ENCODE assay signal across 20 cellular contexts in the genomic region with DNA sequence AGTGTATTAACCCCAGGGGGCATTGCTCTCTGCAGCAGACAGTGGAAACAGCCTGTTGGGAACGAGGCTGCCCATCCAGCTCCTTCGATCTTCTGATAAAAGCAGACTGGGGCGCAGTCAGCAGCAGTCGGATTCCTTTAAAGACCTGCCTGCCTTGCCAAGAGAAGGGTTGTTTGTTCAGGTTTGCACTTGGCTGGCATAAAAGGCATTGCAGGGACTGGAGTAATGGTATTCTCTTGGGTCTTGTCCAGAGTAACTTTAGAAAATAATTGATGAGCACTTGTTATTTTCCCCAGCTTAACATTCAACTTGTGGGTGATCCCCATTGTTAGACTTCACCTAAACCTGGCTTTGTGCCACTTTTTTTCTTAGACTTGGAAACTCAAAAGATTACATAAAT.
"Had no signal": no experiment of that assay in that cellular context is flagged by ENCODE, and none has a peak within 500 bp of the region (broad histone marks: within the 10 kb centered on the region; RNA-seq: fewer than 3 reads in every experiment).

No MANE protein-coding gene starts in this region.

- H3K9me3 ChIP-seq: breast epithelium, gastroesophageal sphincter, heart right ventricle, lower lobe of right lung, tibial nerve, uterus had no signal

- H3K36me3 ChIP-seq: breast epithelium, gastroesophageal sphincter, heart right ventricle, lower lobe of right lung, tibial nerve, uterus had no signal

- H3K27me3 ChIP-seq: breast epithelium, heart right ventricle, tibial nerve, uterus had no signal

- H3K4me3 ChIP-seq: breast epithelium, gastroesophageal sphincter, heart right ventricle, lower lobe of right lung, tibial nerve, uterus had no signal

- H3K27ac ChIP-seq: breast epithelium, gastroesophageal sphincter, heart right ventricle, lower lobe of right lung, tibial nerve, uterus had no signal

- FAIRE-seq: endometrium, TTC549 had no signal

- H3K4me1 ChIP-seq: breast epithelium, gastroesophageal sphincter, heart right ventricle, lower lobe of right lung, tibial nerve, uterus had no signal

- DNase-seq: activated CD4-positive, alpha-beta T cell treated with anti-CD3 and anti-CD28 coated beads, Interleukin-2, amount 50 U/mL, for 4 hours; activated effector memory CD4-positive, alpha-beta T cell treated with anti-CD3 and anti-CD28 coated beads, Interleukin-2, amount 50 U/mL, for 16 hours; activated naive CD4-positive, alpha-beta T cell treated with anti-CD3 and anti-CD28 coated beads, Interleukin-2, amount 50 U/mL, for 16 hours; activated T-cell treated with anti-CD3 and anti-CD28 coated beads, Interleukin-2, amount 50 U/mL, for 72 hours; aorta; cortex of kidney; heart right ventricle; immature natural killer cell; left colon; lower lobe of right lung; nucleus accumbens; posterior cingulate gyrus; T-helper 2 cell; uterus had no signal

- ATAC-seq: activated T-cell treated with anti-CD3 and anti-CD28 coated beads, Interleukin-2, amount 50 U/mL, for 72 hours; gastroesophageal sphincter; heart right ventricle; left colon; lower lobe of right lung; natural killer cell treated with Interleukin-12 subunit alpha and Interleukin-12 subunit beta and Interleukin-15 and Interleukin-18, amount 100 ng/mL, for 72 hours had no signal
